ENCODE assay signal across 8 cellular contexts in genomic region chr9:132372177-132373095, GRCh38. TPM values are rescaled to one million over a fixed set of nuclear protein-coding genes. Genes with fewer than 3 reads are reported as not detected.
DNase-seq lines count a peak whose midpoint lies in the region; ATAC-seq and TF ChIP-seq lines count a peak whose summit lies in the region.

No MANE protein-coding gene starts in this region.

- POLR2A ChIA-PET in PC-9 (lab: Charles Lee; ENCODE audit: unreplicated experiment), result interaction anchor here (0.7 kb wide), 1 partner anchor 573 kb away, joined by 6 read pairs; no protein-coding TSS in a partner anchor

- no peaks in the 10 kb centered on the region for H3K9me2 ChIP-seq in DOHH2 (replicated peaks; ENCODE audit: control insufficient read depth, low read length)
- no peaks in the 10 kb centered on the region for H3K9me2 ChIP-seq in PC-9 (ENCODE audit: insufficient read depth)

- H3K4me3 ChIP-seq in DOHH2 (ENCODE audit: low read length) (no peak overlapping the region), PC-9 (no peak overlapping the region)

- CTCF ChIA-PET in PC-9 (lab: Charles Lee), result no interaction called here
- CTCF ChIA-PET in Calu3 (lab: Charles Lee), result no interaction called here

- H3F3A ChIP-seq in DOHH2 (ENCODE audit: control insufficient read depth, insufficient read depth) (peaks cover 5% of the 10 kb centered on the region; the same call in 1 of the 2 replicates), PC-9 (ENCODE audit: insufficient read depth, low read depth) (peaks cover 8% of the 10 kb centered on the region; the same call in 1 of the 2 replicates)

- H3K36me3 Mint-ChIP-seq in endothelial cell (ENCODE audit: low read depth, unreplicated experiment) (peaks cover 20% of the 10 kb centered on the region), Calu3 (ENCODE audit: insufficient read depth, unreplicated experiment) (no peaks in the 10 kb centered on the region)
- H3K36me3 Mint-ChIP-seq in natural killer cell treated with Interleukin-12 subunit alpha and Interleukin-12 subunit beta and Interleukin-15 and Interleukin-18, amount 100 ng/mL, for 72 hours, result peaks cover 5% of the 10 kb centered on the region

- H3K4me1 Mint-ChIP-seq in endothelial cell (ENCODE audit: unreplicated experiment) (peaks cover 64% of the 10 kb centered on the region), Calu3 (ENCODE audit: low read depth, unreplicated experiment) (peaks cover 8% of the 10 kb centered on the region)
- peaks cover 10 to 16% of the 10 kb centered on the region in 2 donors for H3K4me1 Mint-ChIP-seq in natural killer cell treated with Interleukin-12 subunit alpha and Interleukin-12 subunit beta and Interleukin-15 and Interleukin-18, amount 100 ng/mL, for 72 hours (ENCODE audit: low read depth in 2 of 2)

- no peaks in the 10 kb centered on the region for H3K79me2 ChIP-seq in DOHH2 (ENCODE audit: control insufficient read depth, low read length)
- no peaks in the 10 kb centered on the region for H3K79me2 ChIP-seq in PC-9 (ENCODE audit: low read depth)

- peak overlapping the region; percentile 79 for H3K4me3 Mint-ChIP-seq in endothelial cell (ENCODE audit: unreplicated experiment)
- peak overlapping the region; percentile 43 for H3K4me3 Mint-ChIP-seq in natural killer cell treated with Interleukin-12 subunit alpha and Interleukin-12 subunit beta and Interleukin-15 and Interleukin-18, amount 100 ng/mL, for 72 hours
- no peak overlapping the region for H3K4me3 Mint-ChIP-seq in Calu3 (ENCODE audit: low read depth, unreplicated experiment)

- H3K4me1 ChIP-seq in DOHH2 (ENCODE audit: control insufficient read depth, low read length) (peaks cover 31% of the 10 kb centered on the region), PC-9 (replicated peaks; ENCODE audit: insufficient read depth) (no peaks in the 10 kb centered on the region)

- BruUV-seq in PC-9 (replicated peaks; lab: Mats Ljungman, UMichigan) (no TSS peak), Calu3 (replicated peaks; lab: Mats Ljungman, UMichigan) (no TSS peak)

- H3K9me3 ChIP-seq in DOHH2 (ENCODE audit: control insufficient read depth, insufficient read depth, low read length) (no peaks in the 10 kb centered on the region), PC-9 (ENCODE audit: insufficient read depth, low read depth) (no peaks in the 10 kb centered on the region)

- H2AFZ ChIP-seq in PC-9, result peak overlapping the region; percentile 30; the same call in 1 of the 2 replicates

- intact Hi-C loops in PC-9 (cut with micrococcal nuclease; ENCODE audit: unreplicated experiment) (no loop called here), Calu3 (cut with micrococcal nuclease; ENCODE audit: unreplicated experiment) (no loop called here)

- H3K27me3 Mint-ChIP-seq in endothelial cell (ENCODE audit: unreplicated experiment) (peaks cover 10% of the 10 kb centered on the region), Calu3 (ENCODE audit: unreplicated experiment) (no peaks in the 10 kb centered on the region)
- no peaks in the 10 kb centered on the region for H3K27me3 Mint-ChIP-seq in natural killer cell treated with Interleukin-12 subunit alpha and Interleukin-12 subunit beta and Interleukin-15 and Interleukin-18, amount 100 ng/mL, for 72 hours

- H3K27ac ChIP-seq in DOHH2 (ENCODE audit: low read depth, low read length), result no peak overlapping the region
- no peak overlapping the region for H3K27ac ChIP-seq in PC-9

- H3K4me2 ChIP-seq in DOHH2 (ENCODE audit: low read length) (peak overlapping the region; percentile 21; the same call in 1 of the 2 replicates), PC-9 (peak overlapping the region; percentile 30; the same call in 1 of the 2 replicates)

- DNase-seq in PC-9, result peak; percentile 40 to 73
- peak; percentile 61 for DNase-seq in endothelial cell (ENCODE audit: low spot score)
- no peak for DNase-seq in natural killer cell treated with Interleukin-12 subunit alpha and Interleukin-12 subunit beta and Interleukin-15 and Interleukin-18, amount 100 ng/mL, for 72 hours (ENCODE audit: low spot score)
- no peak for DNase-seq in Calu3

- peak overlapping the region; percentile 100 for H3K27ac Mint-ChIP-seq in endothelial cell (ENCODE audit: unreplicated experiment)
- peak overlapping the region; percentile 50 to 89 for H3K27ac Mint-ChIP-seq in natural killer cell treated with Interleukin-12 subunit alpha and Interleukin-12 subunit beta and Interleukin-15 and Interleukin-18, amount 100 ng/mL, for 72 hours
- no peak overlapping the region for H3K27ac Mint-ChIP-seq in Calu3 (ENCODE audit: unreplicated experiment)

- H3K36me3 ChIP-seq in DOHH2 (ENCODE audit: control insufficient read depth, low read length) (peaks cover 26% of the 10 kb centered on the region), PC-9 (ENCODE audit: low read depth) (no peaks in the 10 kb centered on the region)

- H3K9me3 Mint-ChIP-seq in endothelial cell (ENCODE audit: unreplicated experiment) (no peaks in the 10 kb centered on the region), Calu3 (ENCODE audit: low read depth, unreplicated experiment) (no peaks in the 10 kb centered on the region)
- no peaks in the 10 kb centered on the region for H3K9me3 Mint-ChIP-seq in natural killer cell treated with Interleukin-12 subunit alpha and Interleukin-12 subunit beta and Interleukin-15 and Interleukin-18, amount 100 ng/mL, for 72 hours

- no peaks in the 10 kb centered on the region for H4K20me1 ChIP-seq in DOHH2 (ENCODE audit: control insufficient read depth, insufficient read depth, low read depth, low read length)
- H4K20me1 ChIP-seq in PC-9 (ENCODE audit: insufficient read depth), result no peaks in the 10 kb centered on the region

- TF ChIP-seq CTCF in DOHH2 (IDR thresholded peaks at IDR 0.05; ENCODE audit: low read depth, low read length, poor library complexity, severe bottlenecking), result no peak
- no peak for TF ChIP-seq CTCF in PC-9 (conservative IDR thresholded peaks at IDR 0.05)
- TF ChIP-seq CTCF in endothelial cell (IDR thresholded peaks at IDR 0.05; ENCODE audit: unreplicated experiment), result no peak
- TF ChIP-seq CTCF in Calu3 (IDR thresholded peaks at IDR 0.05; ENCODE audit: unreplicated experiment), result no peak

- no peaks in the 10 kb centered on the region for H3K27me3 ChIP-seq in DOHH2 (ENCODE audit: control insufficient read depth, low read length)
- H3K27me3 ChIP-seq in PC-9 (ENCODE audit: insufficient read depth, low read depth), result no peaks in the 10 kb centered on the region

- peak; percentile 46 to 61 for ATAC-seq in natural killer cell treated with Interleukin-12 subunit alpha and Interleukin-12 subunit beta and Interleukin-15 and Interleukin-18, amount 100 ng/mL, for 72 hours
- ATAC-seq in HG03039 (IDR thresholded peaks at IDR 0.05; ENCODE audit: unreplicated experiment) (no peak), HG03457 (IDR thresholded peaks at IDR 0.05; ENCODE audit: unreplicated experiment) (no peak), HG02981 (IDR thresholded peaks at IDR 0.05; ENCODE audit: unreplicated experiment) (no peak)

RNA-seq across cellular contexts. Expression of gene SETX, which starts 17.6 kb away (rescaled TPM):
- total RNA-seq in PC-9 (2021), result 21.2 and 23.5 TPM in 2 replicates
- total RNA-seq in endothelial cell (ENCODE audit: unreplicated experiment), result 169 TPM
- 10 to 100 TPM; 66.1 to 67.4 TPM for total RNA-seq in natural killer cell treated with Interleukin-12 subunit alpha and Interleukin-12 subunit beta and Interleukin-15 and Interleukin-18, amount 100 ng/mL, for 72 hours
- total RNA-seq in Calu3 (2022), result 22.8 and 24.2 TPM in 2 replicates

RNA-seq across cellular contexts. Expression of gene TTF1, which starts 34.2 kb away (rescaled TPM):
- total RNA-seq in PC-9 (2021) (16.0 and 18.5 TPM in 2 replicates), endothelial cell (ENCODE audit: unreplicated experiment) (22.3 TPM), Calu3 (2022) (9.7 and 10.5 TPM in 2 replicates)
- 10 to 100 TPM; 17.1 to 29.2 TPM for total RNA-seq in natural killer cell treated with Interleukin-12 subunit alpha and Interleukin-12 subunit beta and Interleukin-15 and Interleukin-18, amount 100 ng/mL, for 72 hours

RNA-seq across cellular contexts. Expression of gene CFAP77, which starts 37.6 kb away (rescaled TPM):
- total RNA-seq in PC-9 (2021) (not detected in 2 replicates), endothelial cell (ENCODE audit: unreplicated experiment) (3.7 TPM), Calu3 (2022) (not detected in 2 replicates)
- not detected for total RNA-seq in natural killer cell treated with Interleukin-12 subunit alpha and Interleukin-12 subunit beta and Interleukin-15 and Interleukin-18, amount 100 ng/mL, for 72 hours

Comparison
In these comparisons a context has a peak if more than half of its experiments do, and no peak if none do; other contexts are left out.
1. DNase-seq: peak in PC-9 (2 of 2) and endothelial cell (single experiment); none in natural killer cell treated with Interleukin-12 subunit alpha and Interleukin-12 subunit beta and Interleukin-15 and Interleukin-18, amount 100 ng/mL, for 72 hours (single experiment) and Calu3 (single experiment).
2. ATAC-seq: peak in natural killer cell treated with Interleukin-12 subunit alpha and Interleukin-12 subunit beta and Interleukin-15 and Interleukin-18, amount 100 ng/mL, for 72 hours (2 of 2); none in HG03039 (single experiment), HG03457 (single experiment) and HG02981 (single experiment).